ENCODE assay signal across 17 cellular contexts in genomic region chr11:6673523-6673922, GRCh38.
"Had no signal": no experiment of that assay in that cellular context is flagged by ENCODE, and none has a peak within 500 bp of the region (broad histone marks: within the 10 kb centered on the region; RNA-seq: fewer than 3 reads in every experiment).

No MANE protein-coding gene starts in this region.

- H3K9me3 Mint-ChIP-seq: activated B cell treated with CpG ODN at 0.5 μM for 24 hours, neural crest cell had no signal

- H3K4me3 Mint-ChIP-seq: activated B cell treated with CpG ODN at 0.5 μM for 24 hours, neural crest cell had no signal

- H3K9me3 ChIP-seq: adrenal gland, gastroesophageal sphincter, heart left ventricle, left ventricle myocardium inferior, tibial artery had no signal

- H3K4me1 Mint-ChIP-seq: activated B cell treated with CpG ODN at 0.5 μM for 24 hours had no signal

- H3K4me3 ChIP-seq: adrenal gland, gastroesophageal sphincter, heart left ventricle, left ventricle myocardium inferior, tibial artery had no signal

- H3K27ac Mint-ChIP-seq: activated B cell treated with CpG ODN at 0.5 μM for 24 hours, progenitor cell of endocrine pancreas had no signal

- H3K27me3 ChIP-seq: adrenal gland, gastroesophageal sphincter, heart left ventricle, tibial artery had no signal

- H3K27ac ChIP-seq: adrenal gland, gastroesophageal sphincter, tibial artery had no signal

- H3K36me3 ChIP-seq: adrenal gland, gastroesophageal sphincter, heart left ventricle, left ventricle myocardium inferior, tibial artery had no signal

- ATAC-seq: gastroesophageal sphincter, heart left ventricle had no signal

- H3K27me3 Mint-ChIP-seq: progenitor cell of endocrine pancreas had no signal

- DNase-seq: activated B cell treated with CpG ODN at 0.5 μM for 24 hours; activated CD4-positive, alpha-beta T cell treated with anti-CD3 and anti-CD28 coated beads for 48 hours; activated gamma-delta T cell; activated T-cell treated with anti-CD3 and anti-CD28 coated beads, Interleukin-2, amount 50 U/mL, for 1 hour; adrenal gland; cerebellar nuclear complex; cortex of kidney; erythroblast; heart left ventricle; left ventricle myocardium inferior; stimulated activated naive CD4-positive, alpha-beta T cell; substantia nigra; T-helper 9 cell; tibial artery had no signal

- H3K4me1 ChIP-seq: gastroesophageal sphincter, tibial artery had no signal
